8 cellular contexts compared by ENCODE assay signal in genomic region chr12:47808049-47808448, GRCh38. TPM values are rescaled to one million over a fixed set of nuclear protein-coding genes. Genes with fewer than 3 reads are reported as not detected.
DNase-seq lines count a peak whose midpoint lies in the region; ATAC-seq and TF ChIP-seq lines count a peak whose summit lies in the region.

No MANE protein-coding gene starts in this region.

- H3K27ac ChIP-seq in OCI-LY3 (ENCODE audit: low read length), result peak overlapping the region; percentile 78

- H3K9me3 ChIP-seq in OCI-LY3 (ENCODE audit: insufficient read depth, low read length), result no peaks in the 10 kb centered on the region

- peaks cover 28 to 41% of the 10 kb centered on the region in 2 donors for H3K36me3 Mint-ChIP-seq in CD14-positive monocyte

- no peaks in the 10 kb centered on the region for H4K20me1 ChIP-seq in OCI-LY3 (ENCODE audit: insufficient read depth, low read length)

- peak overlapping the region; percentile 57 to 88 for H3K4me3 Mint-ChIP-seq in CD14-positive monocyte

- H3K4me2 ChIP-seq in OCI-LY3 (ENCODE audit: low read length), result peak overlapping the region; percentile 95

- intact Hi-C loops in CD14-positive monocyte (cut with micrococcal nuclease), result loop anchor here in 1 of 2 donors (2.0 kb wide), 1 partner anchor 15 kb away; no protein-coding TSS in a partner anchor

- peaks cover 85% of the 10 kb centered on the region for H3K4me1 ChIP-seq in OCI-LY3 (ENCODE audit: low read length)

- H3K9me3 Mint-ChIP-seq in CD14-positive monocyte, result no peaks in the 10 kb centered on the region

- H3K27me3 ChIP-seq in OCI-LY3 (ENCODE audit: low read depth, low read length), result no peaks in the 10 kb centered on the region

- H3K27me3 Mint-ChIP-seq in CD14-positive monocyte (ENCODE audit: low read depth in 3 of 3), result peaks cover 0 to 3% (median 2%) of the 10 kb centered on the region in 3 donors

- peaks cover 84% of the 10 kb centered on the region for H3K79me2 ChIP-seq in OCI-LY3 (ENCODE audit: low read length)

- H3K9ac ChIP-seq in OCI-LY3 (ENCODE audit: low read length), result peak overlapping the region; percentile 91

- DNase-seq in CD14-positive monocyte (ENCODE audit: low spot score) (peak; percentile 65), iris pigment epithelial cell (ENCODE audit: low read depth) (peak; percentile 76), SW480 (ENCODE audit: low spot score) (no peak), GOT3 (lab: John Stamatoyannopoulos, UW) (no peak)
- DNase-seq in activated gamma-delta T cell treated with anti-CD3 and anti-CD28 coated beads, Interleukin-2, amount 50 U/mL, for 16 hours (ENCODE audit: low read depth), result peak; percentile 78
- peak; percentile 55 for DNase-seq in stimulated activated CD8-positive, alpha-beta memory T cell treated with anti-CD3 and anti-CD28 coated beads, Interleukin-12 subunit alpha, Interleukin-12 subunit beta, amount 100 ng/mL, for 1 hour (ENCODE audit: low read depth)

- ATAC-seq in GM21529 (IDR thresholded peaks at IDR 0.05; ENCODE audit: unreplicated experiment), result peak; percentile 47

- H3K4me1 Mint-ChIP-seq in CD14-positive monocyte, result peaks cover 90% of the 10 kb centered on the region

- TF ChIP-seq CTCF in CD14-positive monocyte (IDR thresholded peaks at IDR 0.05) (no peak), OCI-LY3 (IDR thresholded peaks at IDR 0.05; ENCODE audit: low read depth, low read length) (no peak)

- peaks cover 10% of the 10 kb centered on the region for H3K36me3 ChIP-seq in OCI-LY3 (replicated peaks; ENCODE audit: low read depth, low read length)

- H3K27ac Mint-ChIP-seq in CD14-positive monocyte, result peak overlapping the region; percentile 94 to 98 (median 95)

- H2AFZ ChIP-seq in OCI-LY3 (ENCODE audit: low read depth, low read length), result no peak overlapping the region

- peak overlapping the region; percentile 57 for H3K4me3 ChIP-seq in OCI-LY3 (ENCODE audit: low read length)

RNA-seq across cellular contexts. Expression of gene HDAC7, which starts 11.7 kb away (rescaled TPM):
- 1 to 10 TPM; 5.9 to 8.4 TPM for polyA plus RNA-seq in CD14-positive monocyte

RNA-seq across cellular contexts. Expression of gene SLC48A1, which starts 35.0 kb away (rescaled TPM):
- 10 to 100 TPM; 15.8 to 19.6 TPM for polyA plus RNA-seq in CD14-positive monocyte

RNA-seq across cellular contexts. Expression of gene RAPGEF3, which starts 49.4 kb away (rescaled TPM):
- under 1 TPM; 0.08 to 0.60 TPM for polyA plus RNA-seq in CD14-positive monocyte

Comparison
In these comparisons a context has a peak if more than half of its experiments do, and no peak if none do; other contexts are left out.
1. DNase-seq: peak in CD14-positive monocyte (single experiment), activated gamma-delta T cell treated with anti-CD3 and anti-CD28 coated beads, Interleukin-2, amount 50 U/mL, for 16 hours (single experiment), iris pigment epithelial cell (single experiment) and stimulated activated CD8-positive, alpha-beta memory T cell treated with anti-CD3 and anti-CD28 coated beads, Interleukin-12 subunit alpha, Interleukin-12 subunit beta, amount 100 ng/mL, for 1 hour (single experiment); none in SW480 (single experiment) and GOT3 (single experiment).